In the genomic region with DNA sequence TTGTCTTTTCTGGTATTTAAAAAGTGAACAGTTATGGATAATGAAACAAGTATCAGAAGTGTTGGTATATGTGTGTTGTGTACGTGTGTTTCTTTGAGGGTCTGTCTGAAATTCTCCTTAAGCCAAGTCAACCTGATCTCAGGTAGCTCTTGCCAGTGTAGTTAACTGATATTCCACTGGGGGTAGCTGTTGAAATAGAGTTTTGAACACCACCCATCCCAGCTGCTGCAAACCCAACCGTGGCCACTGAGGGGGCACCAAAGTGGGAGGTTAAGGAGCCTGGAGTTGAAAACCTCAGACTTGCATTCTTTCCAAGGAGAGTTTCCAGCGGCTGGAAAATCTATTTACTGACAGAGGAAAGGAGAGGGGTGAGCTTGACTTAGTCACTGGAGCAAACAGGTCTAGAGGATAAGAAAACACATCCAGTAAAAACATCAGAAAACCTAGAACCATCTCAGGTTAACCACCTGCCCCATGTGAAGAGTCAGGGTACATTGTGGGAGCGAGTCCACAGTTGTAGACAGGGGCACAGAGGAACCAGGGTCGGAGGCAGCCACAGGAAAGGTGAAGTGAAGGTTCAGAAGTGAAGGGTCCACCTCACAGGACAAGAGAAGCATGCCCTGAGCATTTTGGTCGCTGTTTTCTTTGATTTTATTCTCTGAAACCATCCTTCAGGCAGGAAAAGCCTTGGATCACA, we compare ENCODE assay signal across 8 cellular contexts. TPM values are rescaled to one million over a fixed set of nuclear protein-coding genes. Genes with fewer than 3 reads are reported as not detected.
A peak's percentile ranks its signal among the peaks of the same experiment; 100 is the strongest.
DNase-seq lines count a peak whose midpoint lies in the region; ATAC-seq, FAIRE-seq and TF ChIP-seq lines count a peak whose summit lies in the region.

No MANE protein-coding gene starts in this region.

- BruUV-seq in PC-3 (replicated peaks; lab: Mats Ljungman, UMichigan) = no TSS peak

- H3K4me3 Mint-ChIP-seq in mesothelial cell of epicardium = no peak overlapping the region

- peaks cover 7% of the 10 kb centered on the region for H3K9me3 Mint-ChIP-seq in mesothelial cell of epicardium

- H3K79me2 ChIP-seq in PC-3 (ENCODE audit: low read length) = no peaks in the 10 kb centered on the region

- H3K27ac Mint-ChIP-seq in mesothelial cell of epicardium = no peak overlapping the region

- H3K36me3 ChIP-seq in PC-3 (ENCODE audit: low read depth, low read length) (no peaks in the 10 kb centered on the region), brain microvascular endothelial cell (replicated peaks) (no peaks in the 10 kb centered on the region)

- no peak overlapping the region for H3K4me3 ChIP-seq in PC-3 (ENCODE audit: low read length)
- no peak overlapping the region for H3K4me3 ChIP-seq in brain microvascular endothelial cell (ENCODE audit: low read depth, low read length)

- in situ Hi-C loops in brain microvascular endothelial cell (cut with HindIII; ENCODE audit: low pct_ligation_motif_present, low sequenced_read_pairs) = no loop called here

- peak; percentile 85 for TF ChIP-seq CTCF in PC-3 (conservative IDR thresholded peaks at IDR 0.05; ENCODE audit: low read depth, low read length)
- TF ChIP-seq CTCF in brain microvascular endothelial cell (IDR thresholded peaks at IDR 0.05; ENCODE audit: low read depth, low read length, missing control alignments) = peak; percentile 68
- TF ChIP-seq CTCF in mesothelial cell of epicardium (IDR thresholded peaks at IDR 0.05; ENCODE audit: unreplicated experiment) = peak; percentile 43

- H3K4me1 Mint-ChIP-seq in mesothelial cell of epicardium = peaks cover 2% of the 10 kb centered on the region

- no peak overlapping the region for H3K4me2 ChIP-seq in PC-3 (ENCODE audit: low read length)

- DNase-seq in NCI-H345 (lab: John Stamatoyannopoulos, UW) (peak; percentile 15), NCI-H345 treated with DMSO at 0.1 percent for 48 hours (lab: John Stamatoyannopoulos, UW; ENCODE audit: unreplicated experiment) (no peak), HTR-8/SVneo (ENCODE audit: insufficient read length, low spot score) (peak; percentile 88), PC-3 (peak; percentile 75), brain microvascular endothelial cell (peak; percentile 21), mesothelial cell of epicardium (ENCODE audit: low spot score in 2 of 2, unreplicated experiment in 2 of 2) (no peak), mesenteric fat pad (ENCODE audit: low spot score) (no peak)

- no peaks in the 10 kb centered on the region; the same call in 1 of the 2 replicates for H3K4me1 ChIP-seq in PC-3 (ENCODE audit: insufficient read depth, low read length)

- H3K9ac ChIP-seq in PC-3 (ENCODE audit: low read length) = no peak overlapping the region

- no peaks in the 10 kb centered on the region for H4K20me1 ChIP-seq in PC-3 (ENCODE audit: low read length)

- CTCF ChIA-PET in PC-3 (lab: Charles Lee) = interaction anchor here (1.0 kb wide), 1 partner anchor 9 kb away, joined by 12 read pairs; a partner anchor contains a TSS

- no peak overlapping the region for H3K27ac ChIP-seq in PC-3 (ENCODE audit: low read length)
- H3K27ac ChIP-seq in brain microvascular endothelial cell = no peak overlapping the region

- FAIRE-seq in HTR-8/SVneo (lab: Jason Lieb, UNC) = peak; percentile 75

- ATAC-seq in GM21529 (IDR thresholded peaks at IDR 0.05; ENCODE audit: unreplicated experiment) (peak; percentile 98), PC-3 (peak; percentile 94)

- no peaks in the 10 kb centered on the region for H3K36me3 Mint-ChIP-seq in mesothelial cell of epicardium

- 0 out of 2 replicates have a peak, but pooled peaks cover 3% of the 10 kb centered on the region for H3K27me3 ChIP-seq in PC-3 (ENCODE audit: low read length)
- no peaks in the 10 kb centered on the region for H3K27me3 ChIP-seq in brain microvascular endothelial cell (replicated peaks)

- H2AFZ ChIP-seq in PC-3 (ENCODE audit: low read length) = no peak overlapping the region

- POLR2A ChIA-PET in PC-3 (lab: Charles Lee; ENCODE audit: unreplicated experiment) = no interaction called here

- H3K9me3 ChIP-seq in PC-3 (ENCODE audit: low read length) = no peaks in the 10 kb centered on the region

- intact Hi-C loops in PC-3 (cut with micrococcal nuclease) = loop anchor here (10.0 kb wide), 1 partner anchor 655 kb away; no protein-coding TSS in a partner anchor

- H3K9me2 ChIP-seq in PC-3 (replicated peaks; ENCODE audit: low read length) = no peaks in the 10 kb centered on the region

- H3F3A ChIP-seq in PC-3 (ENCODE audit: low read length, unreplicated experiment) = no peaks in the 10 kb centered on the region

- H3K27me3 Mint-ChIP-seq in mesothelial cell of epicardium (ENCODE audit: low read depth) = peaks cover 2% of the 10 kb centered on the region

RNA-seq across cellular contexts. Expression of a gene that starts 8.8 kb away (rescaled TPM):
- 32.1 and 37.0 TPM in 2 replicates for total RNA-seq in PC-3 (2014; rRNA removed)
- total RNA-seq in mesothelial cell of epicardium = 51.7 to 52.6 TPM (median 51.8 TPM) in 3 replicates
- total RNA-seq in mesenteric fat pad = 33.3 TPM

Comparison
In these comparisons a context has a peak if more than half of its experiments do, and no peak if none do; other contexts are left out.
1. DNase-seq: peak in NCI-H345 (single experiment), HTR-8/SVneo (single experiment), PC-3 (single experiment) and brain microvascular endothelial cell (single experiment); none in NCI-H345 treated with DMSO at 0.1 percent for 48 hours (single experiment), mesothelial cell of epicardium (0 of 2) and mesenteric fat pad (single experiment).
2. Peak in every context shown above with its lines, with median percentiles within 50 percentile points of each other: CTCF ChIP-seq.